ENCODE assay signal across 8 cellular contexts in genomic region chr1:227945891-227946623, GRCh38. TPM values are rescaled to one million over a fixed set of nuclear protein-coding genes. Genes with fewer than 3 reads are reported as not detected.
DNase-seq lines count a peak whose midpoint lies in the region; ATAC-seq, FAIRE-seq and TF ChIP-seq lines count a peak whose summit lies in the region.

No MANE protein-coding gene starts in this region.

- no peak for FAIRE-seq in astrocyte (lab: Jason Lieb, UNC)

- H4K20me1 ChIP-seq in astrocyte (ENCODE audit: insufficient read depth, low read length) = peaks cover 13% of the 10 kb centered on the region

- in situ Hi-C loops in Caki2 (cut with HindIII; ENCODE audit: low pct_unique_long_range_greater_than_20kb, low sequenced_read_pairs) = no loop called here

- H3K27me3 Mint-ChIP-seq in astrocyte (ENCODE audit: low read depth, unreplicated experiment) = peaks cover 17% of the 10 kb centered on the region

- H3K9me3 ChIP-seq in MG63 (no peaks in the 10 kb centered on the region), astrocyte (ENCODE audit: insufficient read depth, low read depth, low read length) (no peaks in the 10 kb centered on the region), iPS-18c (ENCODE audit: control insufficient read depth, insufficient read depth, low read length) (no peaks in the 10 kb centered on the region), skeletal muscle tissue (ENCODE audit: control insufficient read depth in 3 of 3, low read length in 3 of 3) (no peaks in the 10 kb centered on the region)

- no peaks in the 10 kb centered on the region for H3K79me2 ChIP-seq in astrocyte (ENCODE audit: insufficient read depth, low read length)

- H3K36me3 ChIP-seq in MG63 (peaks cover 9% of the 10 kb centered on the region), astrocyte (ENCODE audit: insufficient read depth, low read length) (no peaks in the 10 kb centered on the region), skeletal muscle tissue (ENCODE audit: control insufficient read depth in 3 of 3, insufficient read depth in 3 of 3, low read length in 3 of 3) (no peaks in the 10 kb centered on the region)

- H3K4me1 ChIP-seq in astrocyte (ENCODE audit: insufficient read depth, low read length) (peaks cover 18% of the 10 kb centered on the region), skeletal muscle tissue (ENCODE audit: control insufficient read depth in 3 of 3, insufficient read depth in 3 of 3, low read length in 3 of 3) (peaks cover 59 to 65% (median 62%) of the 10 kb centered on the region in 3 donors)

- H3K27ac Mint-ChIP-seq in astrocyte (ENCODE audit: unreplicated experiment) = no peak overlapping the region

- H3K27me3 ChIP-seq in MG63 = no peaks in the 10 kb centered on the region; the same call in 1 of the 2 replicates
- H3K27me3 ChIP-seq in astrocyte (ENCODE audit: insufficient read depth, low read length) = no peaks in the 10 kb centered on the region
- peaks cover 0 to 3% (median 0%) of the 10 kb centered on the region in 3 donors for H3K27me3 ChIP-seq in skeletal muscle tissue (ENCODE audit: control insufficient read depth in 3 of 3, insufficient read depth in 3 of 3, low read length in 3 of 3)

- H3K4me1 Mint-ChIP-seq in astrocyte (ENCODE audit: low read depth, unreplicated experiment) = peaks cover 4% of the 10 kb centered on the region

- H3K9me3 Mint-ChIP-seq in astrocyte (ENCODE audit: unreplicated experiment) = no peaks in the 10 kb centered on the region

- H2AFZ ChIP-seq in astrocyte (ENCODE audit: low read depth, low read length) = no peak overlapping the region

- peak; percentile 15 for ATAC-seq in GM19455 (IDR thresholded peaks at IDR 0.05; ENCODE audit: unreplicated experiment)
- ATAC-seq in HG03025 (IDR thresholded peaks at IDR 0.05; ENCODE audit: low FRiP score, unreplicated experiment) = no peak
- ATAC-seq in HG03520 (IDR thresholded peaks at IDR 0.05; ENCODE audit: unreplicated experiment) = no peak

- DNase-seq in Caki2 (ENCODE audit: low read depth) = peak; percentile 89
- peak; percentile 100 for DNase-seq in MG63
- peak; percentile 53 for DNase-seq in astrocyte (ENCODE audit: low read depth)

- peak overlapping the region; percentile 88 for H3K4me3 ChIP-seq in MG63
- peak overlapping the region; percentile 50 for H3K4me3 ChIP-seq in astrocyte (ENCODE audit: insufficient read depth, low read depth, low read length)
- H3K4me3 ChIP-seq in iPS-18c (ENCODE audit: insufficient read depth, low read depth, low read length) = peak overlapping the region; percentile 63; the same call in 1 of the 2 replicates
- H3K4me3 ChIP-seq in skeletal muscle tissue (ENCODE audit: low read length in 3 of 3) = peak overlapping the region; percentile 67

- peak overlapping the region; percentile 92 for H3K4me2 ChIP-seq in astrocyte (ENCODE audit: low read length)

- H3K9ac ChIP-seq in astrocyte (ENCODE audit: low read length) (peak overlapping the region; percentile 13), skeletal muscle tissue (ENCODE audit: low read depth in 1 of 3, low read length in 3 of 3) (peak overlapping the region; percentile 60 to 80 (median 73))

- peak overlapping the region; percentile 62 for H3K4me3 Mint-ChIP-seq in astrocyte (ENCODE audit: unreplicated experiment)

- no peaks in the 10 kb centered on the region for H3K36me3 Mint-ChIP-seq in astrocyte (ENCODE audit: low read depth, unreplicated experiment)

- no peak overlapping the region for H3K27ac ChIP-seq in astrocyte (ENCODE audit: low read depth, low read length)
- H3K27ac ChIP-seq in skeletal muscle tissue (ENCODE audit: low read depth, low read length) = peak overlapping the region; percentile 93

- TF ChIP-seq CTCF in astrocyte (IDR thresholded peaks at IDR 0.05; ENCODE audit: insufficient read depth, low read depth, low read length) = no peak

RNA-seq across cellular contexts. Expression of gene WNT9A, which starts 1.7 kb away (rescaled TPM):
- total RNA-seq in Caki2 (2014; rRNA removed; shearing (Covaris generic); ENCODE audit: low replicate concordance) = 1.1 and 2.7 TPM in 2 replicates
- total RNA-seq in MG63 (2014; rRNA removed; shearing (Covaris generic); ENCODE audit: low replicate concordance) = 10.8 and 11.3 TPM in 2 replicates
- total RNA-seq in astrocyte (2.6 and 4.1 TPM in 2 replicates), skeletal muscle tissue (2.1 TPM)
